In the genomic region with DNA sequence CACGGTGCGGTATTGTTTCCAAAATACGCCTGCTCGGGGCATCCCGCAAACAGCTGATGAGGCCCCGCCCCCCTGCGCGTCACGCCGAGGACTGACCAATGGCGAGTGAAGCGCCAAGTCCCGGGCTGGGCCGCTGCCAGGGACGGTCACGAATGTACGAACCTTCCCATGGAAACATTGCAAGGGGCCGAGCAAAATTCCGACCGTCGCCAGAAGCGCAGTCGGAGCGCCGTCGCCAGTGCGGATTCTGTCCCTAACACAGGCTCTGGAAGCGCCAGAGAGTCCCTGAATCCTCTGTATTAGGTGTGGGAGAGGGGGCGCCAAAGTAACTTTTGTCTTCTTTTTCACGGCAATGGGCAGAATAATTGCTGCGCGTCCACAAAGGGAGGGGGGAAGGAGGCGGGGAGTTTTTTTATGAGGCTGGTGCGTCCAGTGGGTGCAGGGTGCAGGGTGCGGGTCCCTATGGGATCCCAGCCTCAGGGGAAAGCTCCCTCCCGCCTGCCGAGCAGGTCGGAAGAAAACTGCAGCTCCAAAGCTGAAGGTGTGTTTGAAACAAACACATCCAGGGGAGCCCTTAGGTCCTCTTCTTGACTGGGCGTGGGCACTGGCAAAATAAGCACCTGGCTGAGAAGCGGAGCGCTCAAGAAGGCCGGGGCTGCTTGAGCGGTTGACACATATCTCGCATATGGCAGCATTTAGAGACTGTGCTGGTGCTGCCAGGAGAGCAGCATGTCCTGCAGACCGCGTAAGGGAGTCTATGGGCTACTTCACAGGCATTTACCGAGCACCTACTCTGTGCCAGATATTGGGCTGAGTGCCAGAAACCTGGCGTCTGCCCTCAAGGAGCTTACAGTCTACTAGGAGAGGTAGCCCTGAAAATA, we compare ENCODE assay signal across 8 cellular contexts. TPM values are rescaled to one million over a fixed set of nuclear protein-coding genes. Genes with fewer than 3 reads are reported as not detected.
A peak's percentile ranks its signal among the peaks of the same experiment; 100 is the strongest.
DNase-seq lines count a peak whose midpoint lies in the region; ATAC-seq and TF ChIP-seq lines count a peak whose summit lies in the region.

A gene with protein sequence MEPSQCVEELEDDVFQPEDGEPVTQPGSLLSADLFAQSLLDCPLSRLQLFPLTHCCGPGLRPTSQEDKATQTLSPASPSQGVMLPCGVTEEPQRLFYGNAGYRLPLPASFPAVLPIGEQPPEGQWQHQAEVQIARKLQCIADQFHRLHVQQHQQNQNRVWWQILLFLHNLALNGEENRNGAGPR (minus strand): TSS at position 25 of the 881 bp plus-strand sequence. CDS start 2,793 bp downstream, outside the sequence.

- TF ChIP-seq CTCF in AG09319 (IDR thresholded peaks at IDR 0.05; ENCODE audit: low read depth, low read length) (peak; percentile 22), kidney epithelial cell (IDR thresholded peaks at IDR 0.05; ENCODE audit: insufficient read depth, low read length, poor library complexity, severe bottlenecking) (peak; percentile 52)

- H3K27me3 ChIP-seq in kidney epithelial cell (ENCODE audit: control insufficient read depth, insufficient read depth, low read length): no peaks in the 10 kb centered on the region

- H3K36me3 ChIP-seq in kidney epithelial cell (ENCODE audit: control insufficient read depth, insufficient read depth, low read length): no peaks in the 10 kb centered on the region

- ATAC-seq in GM19025 (IDR thresholded peaks at IDR 0.05; ENCODE audit: low read depth, unreplicated experiment) (peak; percentile 58), HG03342 (IDR thresholded peaks at IDR 0.05; ENCODE audit: unreplicated experiment) (peak; percentile 51)

- peak; percentile 99 for DNase-seq in AG09319 (ENCODE audit: extremely low read depth, low read depth)
- peak; percentile 98 to 99 for DNase-seq in NCI-H446 (lab: John Stamatoyannopoulos, UW)
- DNase-seq in activated CD4-positive, CD25-positive, alpha-beta regulatory T cell treated with anti-CD3 and anti-CD28 coated beads, Interleukin-2, amount 50 U/mL, for 16 hours (ENCODE audit: low read depth, low spot score): peak; percentile 93
- peak; percentile 68 to 93 for DNase-seq in cerebellar nuclear complex (lab: John Stamatoyannopoulos, UW)
- peak; percentile 93 for DNase-seq in kidney epithelial cell (ENCODE audit: low read depth)
- DNase-seq in stimulated activated CD4-positive, alpha-beta T cell treated with anti-CD3 and anti-CD28 coated beads, Interleukin-15, amount 100 ng/mL, for 24 hours: peak; percentile 100

- peak within 1 kb of the TSS; percentile 82 for H3K4me3 ChIP-seq in kidney epithelial cell (ENCODE audit: low read depth, low read length)

RNA-seq across cellular contexts. Expression of the gene that starts here (rescaled TPM):
- 37.4 and 43.4 TPM in 2 replicates for total RNA-seq in kidney epithelial cell

Comparison
In these comparisons a context has a peak if more than half of its experiments do, and no peak if none do; other contexts are left out.
1. Peak in every context shown above with its lines: DNase-seq, ATAC-seq and H3K4me3 ChIP-seq.